In genomic region chr1:22453181-22453580, GRCh38 we compare ENCODE assay signal across 11 cellular contexts. TPM values are rescaled to one million over a fixed set of nuclear protein-coding genes. Genes with fewer than 3 reads are reported as not detected.
DNase-seq lines count a peak whose midpoint lies in the region; ATAC-seq and TF ChIP-seq lines count a peak whose summit lies in the region.
"Had no signal": no experiment of that assay in that cellular context is flagged by ENCODE, and none has a peak within 500 bp of the region (broad histone marks: within the 10 kb centered on the region; RNA-seq: fewer than 3 reads in every experiment).

No MANE protein-coding gene starts in this region.

- H4K20me1 ChIP-seq in fibroblast of lung (ENCODE audit: control insufficient read depth, extremely low read depth, insufficient read depth, low read length): no peaks in the 10 kb centered on the region

- H3K4me3 ChIP-seq in fibroblast of lung (replicated peaks in 1 of 4; ENCODE audit: control extremely low read depth in 1 of 4, insufficient read depth in 1 of 4, low read depth in 3 of 4, low read length in 4 of 4): peak overlapping the region in 2 of 4 experiments; percentile 81 to 98
- H3K4me3 ChIP-seq in rectal smooth muscle tissue (ENCODE audit: low read length): peak overlapping the region; percentile 94

- H3K4me3 Mint-ChIP-seq in T-helper 1 cell treated with Interleukin-12 subunit alpha and Interleukin-12 subunit beta and Interleukin-4 antibody, amounts not matched to agents 30 μg/mL and 1 μg/mL, for 36 hours: peak overlapping the region; percentile 94
- peak overlapping the region; percentile 98 for H3K4me3 Mint-ChIP-seq in T-helper 17 cell

- no peaks in the 10 kb centered on the region for H3K27me3 Mint-ChIP-seq in T-helper 1 cell treated with Interleukin-12 subunit alpha and Interleukin-12 subunit beta and Interleukin-4 antibody, amounts not matched to agents 30 μg/mL and 1 μg/mL, for 36 hours (ENCODE audit: low read depth)
- no peaks in the 10 kb centered on the region for H3K27me3 Mint-ChIP-seq in T-helper 17 cell

- peak overlapping the region; percentile 95 for H3K4me2 ChIP-seq in fibroblast of lung (ENCODE audit: extremely low read depth, insufficient read depth, low read length)

- no peak overlapping the region for H3K27ac Mint-ChIP-seq in T-helper 1 cell treated with Interleukin-12 subunit alpha and Interleukin-12 subunit beta and Interleukin-4 antibody, amounts not matched to agents 30 μg/mL and 1 μg/mL, for 36 hours
- peak overlapping the region; percentile 97 for H3K27ac Mint-ChIP-seq in T-helper 17 cell

- H3K36me3 Mint-ChIP-seq in T-helper 1 cell treated with Interleukin-12 subunit alpha and Interleukin-12 subunit beta and Interleukin-4 antibody, amounts not matched to agents 30 μg/mL and 1 μg/mL, for 36 hours (ENCODE audit: low read depth): peaks cover 2% of the 10 kb centered on the region
- peaks cover 2% of the 10 kb centered on the region for H3K36me3 Mint-ChIP-seq in T-helper 17 cell (ENCODE audit: low read depth)

- DNase-seq in T-helper 1 cell (no peak), T-helper 17 cell (no peak), fibroblast of lung (ENCODE audit: low read depth in 2 of 2) (no peak), NCI-H146 treated with DMSO at 0.1 percent for 48 hours (lab: John Stamatoyannopoulos, UW; ENCODE audit: unreplicated experiment) (no peak), iPS-NIHi11 (ENCODE audit: low spot score) (no peak), GDM1 (lab: John Stamatoyannopoulos, UW) (no peak)
- DNase-seq: activated CD8-positive, alpha-beta memory T cell treated with anti-CD3 and anti-CD28 coated beads, Interleukin-2, amount 50 U/mL, for 48 hours; H7; stimulated activated CD4-positive, alpha-beta T cell treated with anti-CD3 and anti-CD28 coated beads, Interleukin-12 subunit alpha, Interleukin-12 subunit beta, amount 100 ng/mL, for 4 hours had no signal

- H3K27ac ChIP-seq in fibroblast of lung (ENCODE audit: insufficient read depth, low read length): no peak overlapping the region
- H3K27ac ChIP-seq in rectal smooth muscle tissue (ENCODE audit: low read depth, low read length): peak overlapping the region; percentile 89

- no peak overlapping the region for H3K9ac ChIP-seq in fibroblast of lung (ENCODE audit: insufficient read depth, low read length)
- H3K9ac ChIP-seq in rectal smooth muscle tissue (ENCODE audit: low read length): no peak overlapping the region

- TF ChIP-seq CTCF in fibroblast of lung (conservative IDR thresholded peaks at IDR 0.05 in 1 of 2, IDR thresholded peaks at IDR 0.05 in 1 of 2; ENCODE audit: low read depth in 1 of 2, low read length in 2 of 2): no peak

- peaks cover 3% of the 10 kb centered on the region for H3K9me3 Mint-ChIP-seq in T-helper 1 cell treated with Interleukin-12 subunit alpha and Interleukin-12 subunit beta and Interleukin-4 antibody, amounts not matched to agents 30 μg/mL and 1 μg/mL, for 36 hours

- H3K9me3 ChIP-seq in T-helper 17 cell (ENCODE audit: control insufficient read depth, low read length, poor library complexity, severe bottlenecking) (no peaks in the 10 kb centered on the region), fibroblast of lung (ENCODE audit: control insufficient read depth, insufficient read depth, low read depth, low read length) (no peaks in the 10 kb centered on the region)

- no peaks in the 10 kb centered on the region for H3K36me3 ChIP-seq in fibroblast of lung (ENCODE audit: control insufficient read depth, insufficient read depth, low read length)
- H3K36me3 ChIP-seq in rectal smooth muscle tissue (ENCODE audit: control insufficient read depth, insufficient read depth, low read length): no peaks in the 10 kb centered on the region

- peaks cover 10% of the 10 kb centered on the region for H3K79me2 ChIP-seq in fibroblast of lung (ENCODE audit: control insufficient read depth, insufficient read depth, low read length)

- H3K27me3 ChIP-seq in fibroblast of lung (ENCODE audit: control insufficient read depth, insufficient read depth, low read length) (no peaks in the 10 kb centered on the region), rectal smooth muscle tissue (ENCODE audit: control insufficient read depth, insufficient read depth, low read length) (no peaks in the 10 kb centered on the region)

- no peak for ATAC-seq in T-helper 17 cell

- H3K4me1 ChIP-seq in fibroblast of lung (ENCODE audit: control insufficient read depth, extremely low read depth, insufficient read depth, low read length) (peaks cover 4% of the 10 kb centered on the region), rectal smooth muscle tissue (ENCODE audit: control insufficient read depth, insufficient read depth, low read length) (peaks cover 7% of the 10 kb centered on the region)

- H2AFZ ChIP-seq in fibroblast of lung (ENCODE audit: low read length): no peak overlapping the region

- peaks cover 21% of the 10 kb centered on the region for H3K4me1 Mint-ChIP-seq in T-helper 1 cell treated with Interleukin-12 subunit alpha and Interleukin-12 subunit beta and Interleukin-4 antibody, amounts not matched to agents 30 μg/mL and 1 μg/mL, for 36 hours (ENCODE audit: low read depth)
- H3K4me1 Mint-ChIP-seq in T-helper 17 cell: peaks cover 28% of the 10 kb centered on the region

RNA-seq across cellular contexts. Expression of gene ZBTB40, which starts 1.5 kb away (rescaled TPM):
- 10 to 100 TPM; 26.8 to 34.5 TPM for total RNA-seq in T-helper 17 cell
- 9.5 and 12.4 TPM in 2 replicates for total RNA-seq in fibroblast of lung
- 3.4 and 3.5 TPM in 2 replicates for polyA plus RNA-seq in fibroblast of lung
- polyA plus RNA-seq in fibroblast of lung (2012): 4.3 and 4.6 TPM in 2 replicates
- 12.4 and 21.2 TPM in 2 replicates for polyA minus RNA-seq in fibroblast of lung (ENCODE audit: low replicate concordance)
